14 cellular contexts compared by ENCODE assay signal in the genomic region with DNA sequence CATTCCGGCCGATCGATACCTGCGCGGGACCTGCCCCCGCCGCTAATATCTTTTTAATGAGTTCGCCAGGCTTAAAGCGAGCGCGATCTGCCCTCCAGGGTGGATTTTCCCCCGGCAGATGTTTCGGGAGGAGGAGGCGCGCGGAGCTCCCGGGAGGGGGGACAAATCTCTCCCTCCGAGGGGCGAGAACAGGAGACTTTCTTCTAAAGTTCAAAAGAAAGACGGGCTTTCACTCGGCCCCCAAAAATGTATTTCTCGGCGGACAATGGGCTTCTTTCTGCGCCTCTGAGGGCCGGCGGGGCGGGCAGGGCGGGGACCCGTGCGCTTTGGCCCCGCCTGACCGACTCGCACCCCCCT. TPM values are rescaled to one million over a fixed set of nuclear protein-coding genes. Genes with fewer than 3 reads are reported as not detected.
A peak's percentile ranks its signal among the peaks of the same experiment; 100 is the strongest.
DNase-seq lines count a peak whose midpoint lies in the region; ATAC-seq, FAIRE-seq and TF ChIP-seq lines count a peak whose summit lies in the region.
"Had no signal": no experiment of that assay in that cellular context is flagged by ENCODE, and none has a peak within 500 bp of the region (broad histone marks: within the 10 kb centered on the region; RNA-seq: fewer than 3 reads in every experiment).

No MANE protein-coding gene starts in this region.

- no peak for FAIRE-seq in frontal cortex (lab: Jason Lieb, UNC)

- WGBS in iPS DF 6.9 (ENCODE audit: insufficient coverage, insufficient read length) = no CpG with 5 or more reads among the region's 33 CpGs
- WGBS in psoas muscle, 3 donors = 0 to 1% (median 1%) methylated on average over 28 to 33 of the region's 33 CpGs

- H3K36me3 ChIP-seq in Panc1 (ENCODE audit: control insufficient read depth, insufficient read depth, low read length) (no peaks in the 10 kb centered on the region), iPS DF 6.9 (ENCODE audit: control insufficient read depth, insufficient read depth, low read length) (no peaks in the 10 kb centered on the region), psoas muscle (ENCODE audit: insufficient read depth in 1 of 2, low read depth in 1 of 2) (no peaks in the 10 kb centered on the region)
- H3K36me3 ChIP-seq: brain microvascular endothelial cell had no signal

- TF ChIP-seq CTCF in Calu3 (IDR thresholded peaks at IDR 0.05; ENCODE audit: unreplicated experiment) (no peak), Panc1 (IDR thresholded peaks at IDR 0.05) (no peak), psoas muscle (IDR thresholded peaks at IDR 0.05) (no peak)

- in situ Hi-C loops in Panc1 (cut with HindIII; ENCODE audit: low pct_unique_long_range_greater_than_20kb, low sequenced_read_pairs) = no loop called here

- H3K4me3 ChIP-seq in Panc1 (ENCODE audit: low read depth in 2 of 2, low read length in 2 of 2) (peak overlapping the region; percentile 28 to 37), iPS DF 6.9 (ENCODE audit: low read length) (peak overlapping the region; percentile 27; the same call in 1 of the 2 replicates), psoas muscle (peak overlapping the region; percentile 64)

- no peaks in the 10 kb centered on the region for H3K4me1 ChIP-seq in Panc1 (ENCODE audit: control insufficient read depth, insufficient read depth, low read length)
- peaks cover 2% of the 10 kb centered on the region; the same call in 1 of the 2 replicates for H3K4me1 ChIP-seq in iPS DF 6.9 (ENCODE audit: control insufficient read depth, insufficient read depth, low read length)
- H3K4me1 ChIP-seq in psoas muscle = peaks cover 23% of the 10 kb centered on the region

- peaks cover 5% of the 10 kb centered on the region for H3K36me3 Mint-ChIP-seq in Calu3 (ENCODE audit: insufficient read depth, unreplicated experiment)

- POLR2A ChIA-PET in Panc1 (lab: Charles Lee) = no interaction called here

- CTCF ChIA-PET in Calu3 (lab: Charles Lee) (no interaction called here), Panc1 (lab: Charles Lee) (no interaction called here)

- H3K27ac ChIP-seq in Panc1 (ENCODE audit: low read length) (no peak overlapping the region), iPS DF 6.9 (ENCODE audit: low read length) (no peak overlapping the region), psoas muscle (no peak overlapping the region)
- H3K27ac ChIP-seq: brain microvascular endothelial cell had no signal

- intact Hi-C loops in Calu3 (cut with micrococcal nuclease; ENCODE audit: unreplicated experiment) (no loop called here), Panc1 (cut with micrococcal nuclease; ENCODE audit: unreplicated experiment) (no loop called here), psoas muscle (cut with DNase I) (no loop called here)

- H3K9me3 ChIP-seq in Panc1 (ENCODE audit: control insufficient read depth, insufficient read depth, low read depth, low read length) (no peaks in the 10 kb centered on the region), iPS DF 6.9 (ENCODE audit: control insufficient read depth, insufficient read depth, low read length) (no peaks in the 10 kb centered on the region), psoas muscle (no peaks in the 10 kb centered on the region)

- H3K27ac Mint-ChIP-seq in Calu3 (ENCODE audit: unreplicated experiment) = no peak overlapping the region
- H3K27ac Mint-ChIP-seq: T-helper 2 cell treated with Interferon-gamma antibody and Interleukin-4, amounts not matched to agents 5 μg/mL and 100 μg/mL, for 36 hours had no signal

- no peaks in the 10 kb centered on the region for H3K4me1 Mint-ChIP-seq in Calu3 (ENCODE audit: low read depth, unreplicated experiment)

- DNase-seq in Calu3 (no peak), Panc1 (ENCODE audit: low read depth, low spot score) (no peak), iPS DF 6.9 (ENCODE audit: low read depth, low spot score) (no peak), psoas muscle (no peak), kidney tubule cell (ENCODE audit: low spot score) (no peak), NCI-H1694 (lab: John Stamatoyannopoulos, UW) (no peak), HT-29 (ENCODE audit: low spot score) (no peak), frontal cortex (ENCODE audit: low spot score in 2 of 2) (no peak)
- DNase-seq: brain microvascular endothelial cell, islet precursor cell, NCI-H1092 had no signal

- peaks cover 1% of the 10 kb centered on the region; the same call in 1 of the 2 replicates for H3K27me3 ChIP-seq in Panc1 (ENCODE audit: control insufficient read depth, insufficient read depth, low read length)
- H3K27me3 ChIP-seq in iPS DF 6.9 (ENCODE audit: control insufficient read depth, insufficient read depth, low read length) = peaks cover 83% of the 10 kb centered on the region
- peaks cover 7 to 96% (median 50%) of the 10 kb centered on the region in 3 donors for H3K27me3 ChIP-seq in psoas muscle (ENCODE audit: insufficient read depth in 3 of 3, low read length in 2 of 3)

- H3K4me3 Mint-ChIP-seq in Calu3 (ENCODE audit: low read depth, unreplicated experiment) = peak overlapping the region; percentile 62
- H3K4me3 Mint-ChIP-seq: T-helper 2 cell treated with Interferon-gamma antibody and Interleukin-4, amounts not matched to agents 5 μg/mL and 100 μg/mL, for 36 hours had no signal

- ATAC-seq in Panc1 = no peak
- no peak for ATAC-seq in psoas muscle
- ATAC-seq: esophagus mucosa had no signal

- BruUV-seq in Calu3 (replicated peaks; lab: Mats Ljungman, UMichigan) = no TSS peak
- no TSS peak for BruUV-seq in Panc1 (replicated peaks; lab: Mats Ljungman, UMichigan)

- H3K27me3 Mint-ChIP-seq in Calu3 (ENCODE audit: unreplicated experiment) = peaks cover 86% of the 10 kb centered on the region

- H3K9me3 Mint-ChIP-seq in Calu3 (ENCODE audit: low read depth, unreplicated experiment) = no peaks in the 10 kb centered on the region
- H3K9me3 Mint-ChIP-seq: T-helper 2 cell treated with Interferon-gamma antibody and Interleukin-4, amounts not matched to agents 5 μg/mL and 100 μg/mL, for 36 hours had no signal

RNA-seq across cellular contexts. Expression of gene PRDM12, which starts 4.1 kb away (rescaled TPM):
- total RNA-seq in Calu3 (2022) (not detected in 2 replicates), Panc1 (2021; ENCODE audit: unreplicated experiment) (0.08 TPM), psoas muscle (not detected), frontal cortex (0.41 TPM)
- 0.08 TPM for polyA plus RNA-seq in Panc1 (2012; ENCODE audit: insufficient read length)
- polyA plus RNA-seq in psoas muscle = under 1 TPM; 0.03 to 0.17 (median 0.06) TPM
- total RNA-seq in HT-29 (2014; rRNA removed; shearing (Covaris generic)) = not detected in 2 replicates
- total RNA-seq: esophagus mucosa, posterior vena cava had no signal

RNA-seq across cellular contexts. Expression of gene EXOSC2, which starts 33.3 kb away (rescaled TPM):
- total RNA-seq in Calu3 (2022) = 42.9 and 43.0 TPM in 2 replicates
- total RNA-seq in Panc1 (2021; ENCODE audit: unreplicated experiment) = 41.0 TPM
- polyA plus RNA-seq in Panc1 (2012; ENCODE audit: insufficient read length) = 17.2 TPM
- 10 to 100 TPM; 14.4 to 19.7 (median 16.1) TPM for total RNA-seq in psoas muscle
- polyA plus RNA-seq in psoas muscle = 10 to 100 TPM; 11.8 to 25.0 (median 15.5) TPM
- total RNA-seq in HT-29 (2014; rRNA removed; shearing (Covaris generic)) = 26.5 and 29.7 TPM in 2 replicates
- 48.5 TPM for total RNA-seq in frontal cortex
